In genomic region chr3:9806137-9806536, GRCh38 we compare ENCODE assay signal across 24 cellular contexts.
"Had no signal": no experiment of that assay in that cellular context is flagged by ENCODE, and none has a peak within 500 bp of the region (broad histone marks: within the 10 kb centered on the region; RNA-seq: fewer than 3 reads in every experiment).

No MANE protein-coding gene starts in this region.

- H3K27me3 ChIP-seq: ascending aorta, breast epithelium, stomach, vagina had no signal

- FAIRE-seq: endometrium, TTC549 had no signal

- H3K9me3 ChIP-seq: ascending aorta, breast epithelium, stomach, vagina had no signal

- H3K4me1 ChIP-seq: breast epithelium had no signal

- DNase-seq: activated CD4-positive, alpha-beta T cell treated with anti-CD3 and anti-CD28 coated beads for 36 hours; activated CD8-positive, alpha-beta T cell treated with anti-CD3 and anti-CD28 coated beads for 36 hours; activated effector memory CD4-positive, alpha-beta T cell treated with anti-CD3 and anti-CD28 coated beads, Interleukin-2, amount 50 U/mL, for 16 hours; activated naive CD4-positive, alpha-beta T cell treated with anti-CD3 and anti-CD28 coated beads, Interleukin-2, amount 50 U/mL, for 16 hours; activated T-cell treated with anti-CD3 and anti-CD28 coated beads, Interleukin-2, amount 50 U/mL, for 72 hours; erythroblast; foreskin melanocyte; hypothalamus; islet precursor cell; occipital lobe; posterior cingulate gyrus; retina; stimulated activated CD8-positive, alpha-beta memory T cell treated with anti-CD3 and anti-CD28 coated beads, Interleukin-4, amount 100 ng/mL, for 48 hours; stomach; trophoblast cell had no signal

- H3K9me3 Mint-ChIP-seq: activated CD8-positive, alpha-beta T cell treated with anti-CD3 and anti-CD28 coated beads for 36 hours; activated T-cell treated with anti-CD3 and anti-CD28 coated beads, Interleukin-2, amount 50 U/mL, for 72 hours; natural killer cell treated with Interleukin-12 subunit alpha and Interleukin-12 subunit beta and Interleukin-15 and Interleukin-18, amount 100 ng/mL, for 72 hours; T-helper 2 cell treated with Interferon-gamma antibody and Interleukin-4, amounts not matched to agents 5 μg/mL and 100 μg/mL, for 36 hours had no signal

- H3K27ac ChIP-seq: ascending aorta, breast epithelium, coronary artery, vagina had no signal

- H3K4me3 Mint-ChIP-seq: activated CD4-positive, alpha-beta T cell treated with anti-CD3 and anti-CD28 coated beads for 36 hours; activated CD8-positive, alpha-beta T cell treated with anti-CD3 and anti-CD28 coated beads for 36 hours; activated T-cell treated with anti-CD3 and anti-CD28 coated beads, Interleukin-2, amount 50 U/mL, for 72 hours; natural killer cell treated with Interleukin-12 subunit alpha and Interleukin-12 subunit beta and Interleukin-15 and Interleukin-18, amount 100 ng/mL, for 72 hours; T-helper 2 cell treated with Interferon-gamma antibody and Interleukin-4, amounts not matched to agents 5 μg/mL and 100 μg/mL, for 36 hours had no signal

- H3K4me3 ChIP-seq: ascending aorta, breast epithelium, coronary artery, lung, stomach, vagina had no signal

- H3K27me3 Mint-ChIP-seq: activated CD4-positive, alpha-beta T cell treated with anti-CD3 and anti-CD28 coated beads for 36 hours; activated CD8-positive, alpha-beta T cell treated with anti-CD3 and anti-CD28 coated beads for 36 hours; natural killer cell treated with Interleukin-12 subunit alpha and Interleukin-12 subunit beta and Interleukin-15 and Interleukin-18, amount 100 ng/mL, for 72 hours had no signal

- ATAC-seq: activated CD4-positive, alpha-beta T cell treated with anti-CD3 and anti-CD28 coated beads for 36 hours; activated CD8-positive, alpha-beta T cell treated with anti-CD3 and anti-CD28 coated beads for 36 hours; activated T-cell treated with anti-CD3 and anti-CD28 coated beads, Interleukin-2, amount 50 U/mL, for 72 hours; natural killer cell treated with Interleukin-12 subunit alpha and Interleukin-12 subunit beta and Interleukin-15 and Interleukin-18, amount 100 ng/mL, for 72 hours had no signal

- H3K27ac Mint-ChIP-seq: activated CD4-positive, alpha-beta T cell treated with anti-CD3 and anti-CD28 coated beads for 36 hours; T-helper 2 cell treated with Interferon-gamma antibody and Interleukin-4, amounts not matched to agents 5 μg/mL and 100 μg/mL, for 36 hours had no signal
